Comparison of ENCODE assay signal across 23 cellular contexts in genomic region chr7:25945181-25945580, GRCh38.
DNase-seq lines count a peak whose midpoint lies in the region; ATAC-seq and TF ChIP-seq lines count a peak whose summit lies in the region.
"Had no signal": no experiment of that assay in that cellular context is flagged by ENCODE, and none has a peak within 500 bp of the region (broad histone marks: within the 10 kb centered on the region; RNA-seq: fewer than 3 reads in every experiment).

No MANE protein-coding gene starts in this region.

- no peaks in the 10 kb centered on the region for H3K36me3 ChIP-seq in colonic mucosa

- H3K27me3 ChIP-seq in colonic mucosa, result no peaks in the 10 kb centered on the region

- peak overlapping the region in 1 of 2 donors; percentile 42 for H3K9ac ChIP-seq in colonic mucosa (ENCODE audit: low read depth in 2 of 2, low read length in 2 of 2)
- H3K9ac ChIP-seq: GM23248, SK-N-SH had no signal

- TF ChIP-seq CTCF in colonic mucosa (IDR thresholded peaks at IDR 0.05) (no peak), fibroblast of mammary gland (conservative IDR thresholded peaks at IDR 0.05; ENCODE audit: control insufficient read depth, insufficient read depth, low read depth, low read length) (no peak)

- no peaks in the 10 kb centered on the region for H3K36me3 Mint-ChIP-seq in stimulated activated memory B cell treated with anti-CD40 and anti-IgM and Interleukin-4, amounts not matched to agents 10 μg/mL and 1 μg/mL and 100 μg/mL, for 72 hours
- H3K36me3 Mint-ChIP-seq: CD8-positive, alpha-beta T cell had no signal

- H3K27ac Mint-ChIP-seq in stimulated activated memory B cell treated with anti-CD40 and anti-IgM and Interleukin-4, amounts not matched to agents 10 μg/mL and 1 μg/mL and 100 μg/mL, for 72 hours, result no peak overlapping the region
- H3K27ac Mint-ChIP-seq: CD8-positive, alpha-beta T cell had no signal

- H3K4me3 ChIP-seq in colonic mucosa, result no peak overlapping the region
- H3K4me3 ChIP-seq in fibroblast of mammary gland (ENCODE audit: control insufficient read depth, low read depth, low read length), result no peak overlapping the region
- H3K4me3 ChIP-seq in skeletal muscle cell (ENCODE audit: low read depth, low read length), result no peak overlapping the region
- H3K4me3 ChIP-seq: GM23248 had no signal

- H3K9me3 Mint-ChIP-seq in stimulated activated memory B cell treated with anti-CD40 and anti-IgM and Interleukin-4, amounts not matched to agents 10 μg/mL and 1 μg/mL and 100 μg/mL, for 72 hours, result no peaks in the 10 kb centered on the region
- H3K9me3 Mint-ChIP-seq: CD8-positive, alpha-beta T cell had no signal

- no peaks in the 10 kb centered on the region for H3K9me3 ChIP-seq in colonic mucosa
- H3K9me3 ChIP-seq: Caco-2, SK-N-SH had no signal

- H3K4me1 ChIP-seq in colonic mucosa, result peaks cover 3% of the 10 kb centered on the region

- DNase-seq in NCI-H446 treated with DMSO at 0.1 percent for 48 hours (lab: John Stamatoyannopoulos, UW), result peak; percentile 33
- DNase-seq in colonic mucosa, result no peak
- DNase-seq in fibroblast of mammary gland (ENCODE audit: low read depth), result peak; percentile 28
- DNase-seq in skeletal muscle cell (ENCODE audit: low read depth), result peak; percentile 8
- no peak for DNase-seq in MV-4-11 (lab: John Stamatoyannopoulos, UW)
- no peak for DNase-seq in hepatic stellate cell (ENCODE audit: low spot score)
- DNase-seq: C1 segment of cervical spinal cord; Caco-2; CD8-positive, alpha-beta T cell; GM23248; H7; IMR-90; KG1; NCI-H1092 treated with DMSO at 0.1 percent for 48 hours; NCI-H1436; NCI-H187 treated with DMSO at 0.1 percent for 48 hours; NCI-H2171 treated with DMSO at 0.1 percent for 48 hours; NCI-H345; NCI-H524; NCI-H774; SK-N-SH had no signal

- intact Hi-C loops in colonic mucosa (cut with DNase I), result no loop called here

- H3K4me1 Mint-ChIP-seq in stimulated activated memory B cell treated with anti-CD40 and anti-IgM and Interleukin-4, amounts not matched to agents 10 μg/mL and 1 μg/mL and 100 μg/mL, for 72 hours, result peaks cover 23% of the 10 kb centered on the region

- ATAC-seq in GM21723 (IDR thresholded peaks at IDR 0.05; ENCODE audit: unreplicated experiment), result no peak
- no peak for ATAC-seq in stimulated activated memory B cell treated with anti-CD40 and anti-IgM and Interleukin-4, amounts not matched to agents 10 μg/mL and 1 μg/mL and 100 μg/mL, for 72 hours
- ATAC-seq: CD8-positive, alpha-beta T cell had no signal

- H3K27me3 Mint-ChIP-seq in stimulated activated memory B cell treated with anti-CD40 and anti-IgM and Interleukin-4, amounts not matched to agents 10 μg/mL and 1 μg/mL and 100 μg/mL, for 72 hours, result peaks cover 65% of the 10 kb centered on the region

- H3K4me3 Mint-ChIP-seq in stimulated activated memory B cell treated with anti-CD40 and anti-IgM and Interleukin-4, amounts not matched to agents 10 μg/mL and 1 μg/mL and 100 μg/mL, for 72 hours, result no peak overlapping the region
- H3K4me3 Mint-ChIP-seq: CD8-positive, alpha-beta T cell had no signal

- peak overlapping the region; percentile 49 for H3K27ac ChIP-seq in colonic mucosa
- H3K27ac ChIP-seq: GM23248 had no signal

Comparison
In these comparisons a context has a peak if more than half of its experiments do, and no peak if none do; other contexts are left out.
1. DNase-seq: peak in NCI-H446 treated with DMSO at 0.1 percent for 48 hours (single experiment), fibroblast of mammary gland (single experiment) and skeletal muscle cell (single experiment); none in colonic mucosa (single experiment), MV-4-11 (single experiment) and hepatic stellate cell (single experiment).